In the genomic region with DNA sequence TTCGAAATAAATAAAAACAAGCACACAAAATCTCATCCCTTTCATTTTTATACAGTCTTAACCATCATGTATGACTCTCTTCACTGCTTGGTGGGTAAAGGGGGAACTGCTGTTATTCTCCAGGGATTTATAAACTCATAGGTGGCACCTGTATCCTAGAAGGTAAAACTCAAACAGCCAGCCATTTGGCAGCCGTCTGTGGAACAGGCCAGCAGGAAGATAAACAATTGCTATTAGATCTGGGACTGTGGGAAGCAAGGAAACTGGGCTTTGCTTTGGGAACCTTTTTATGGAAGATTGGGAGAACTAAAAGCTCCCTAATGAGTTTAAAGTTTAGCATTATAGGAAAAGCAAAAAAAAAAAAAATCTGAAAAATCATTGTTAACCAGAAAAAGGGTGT, we compare ENCODE assay signal across 22 cellular contexts.
"Had no signal": no experiment of that assay in that cellular context is flagged by ENCODE, and none has a peak within 500 bp of the region (broad histone marks: within the 10 kb centered on the region; RNA-seq: fewer than 3 reads in every experiment).

No MANE protein-coding gene starts in this region.

- ATAC-seq: activated CD8-positive, alpha-beta T cell treated with anti-CD3 and anti-CD28 coated beads, Interleukin-2, amount 10 ng/mL, durations not matched to agents 7 days and 5 days; activated T-helper 17 cell treated with anti-CD3 and anti-CD28 coated beads, Interleukin-2, amount 50 U/mL, for 72 hours; K562; T-helper 17 cell; WTC11 had no signal

- H3K4me3 ChIP-seq: K562 had no signal

- DNase-seq: activated CD4-positive, alpha-beta T cell treated with anti-CD3 and anti-CD28 coated beads for 48 hours; activated CD4-positive, alpha-beta T cell treated with anti-CD3 and anti-CD28 coated beads, Interleukin-2, amount 50 U/mL, for 4 hours; activated CD4-positive, CD25-positive, alpha-beta regulatory T cell treated with anti-CD3 and anti-CD28 coated beads, Interleukin-2, amount 50 U/mL, for 72 hours; activated CD8-positive, alpha-beta T cell treated with anti-CD3 and anti-CD28 coated beads, Interleukin-2, amount 10 ng/mL, durations not matched to agents 7 days and 5 days; activated gamma-delta T cell; activated naive CD4-positive, alpha-beta T cell treated with anti-CD3 and anti-CD28 coated beads for 36 hours; activated T-cell treated with anti-CD3 and anti-CD28 coated beads, Interleukin-2, amount 50 U/mL, for 24 hours; amygdala; cerebellar nuclear complex; Karpas-422; NCI-H1105 treated with DMSO at 0.1 percent for 48 hours; NCI-H1436 treated with DMSO at 0.1 percent for 48 hours; NCI-H187; NCI-H2081; NCI-H226; NCI-H526 treated with DMSO at 0.1 percent for 48 hours; SIG-M5; T-helper 17 cell; T-helper 9 cell had no signal
